In genomic region chr9:131502781-131503625, GRCh38 we compare ENCODE assay signal across 8 cellular contexts. TPM values are rescaled to one million over a fixed set of nuclear protein-coding genes. Genes with fewer than 3 reads are reported as not detected.
DNase-seq lines count a peak whose midpoint lies in the region; ATAC-seq and TF ChIP-seq lines count a peak whose summit lies in the region.

POMT1 (plus strand) TSS chr9:131502918; CDS start chr9:131504219, 1,301 bp downstream.

- peak within 1 kb of the TSS; percentile 31 for H2AK5ac ChIP-seq in trophoblast cell (ENCODE audit: low read length)

- no peak within 1 kb of the TSS for H3K23ac ChIP-seq in trophoblast cell (ENCODE audit: low read length)

- H2AFZ ChIP-seq in trophoblast cell (ENCODE audit: insufficient read depth, low read length, poor library complexity) = peak within 1 kb of the TSS; percentile 76

- H2BK5ac ChIP-seq in trophoblast cell (ENCODE audit: low read depth, low read length, poor library complexity) = no peak within 1 kb of the TSS

- H3K4me2 ChIP-seq in trophoblast cell (ENCODE audit: low read length) = peak within 1 kb of the TSS; percentile 74

- H4K8ac ChIP-seq in trophoblast cell (ENCODE audit: low read depth, low read length) = peak within 1 kb of the TSS; percentile 79

- no CpG with 5 or more reads among the region's 83 CpGs for WGBS in trophoblast cell (ENCODE audit: extremely low coverage, insufficient coverage, insufficient read length)
- WGBS in tibial nerve, 2 donors = 0 to 1% methylated on average over 49 to 54 of the region's 83 CpGs

- H3K79me1 ChIP-seq in trophoblast cell (ENCODE audit: low read length) = peaks cover 8% of the 10 kb centered on the region

- H3K18ac ChIP-seq in trophoblast cell (ENCODE audit: low read length) = peak within 1 kb of the TSS; percentile 58

- H3K9ac ChIP-seq in adipocyte (ENCODE audit: low read length) = peak within 1 kb of the TSS; percentile 88
- peak within 1 kb of the TSS; percentile 80 for H3K9ac ChIP-seq in trophoblast cell (ENCODE audit: low read length)

- peak within 1 kb of the TSS; percentile 82 for H3K14ac ChIP-seq in trophoblast cell (ENCODE audit: low read length)

- peak within 1 kb of the TSS; percentile 46 for H4K12ac ChIP-seq in trophoblast cell (ENCODE audit: low read depth, low read length)

- peak; percentile 100 for DNase-seq in GM03348 (ENCODE audit: low spot score)
- DNase-seq in NCI-H1092 treated with DMSO at 0.1 percent for 48 hours (lab: John Stamatoyannopoulos, UW) = peak; percentile 95
- peak; percentile 84 for DNase-seq in T follicular helper cell (ENCODE audit: low read depth)
- peak; percentile 95 for DNase-seq in adipocyte (ENCODE audit: low read depth)
- peak; percentile 92 for DNase-seq in cardiac septum (ENCODE audit: low spot score)
- peak; percentile 85 to 94 for DNase-seq in trophoblast cell
- DNase-seq in tibial nerve (ENCODE audit: low spot score in 2 of 2) = peak; percentile 66 to 68

- peaks cover 11% of the 10 kb centered on the region for H3K79me2 ChIP-seq in trophoblast cell (ENCODE audit: control insufficient read depth, insufficient read depth, low read length, poor library complexity)

- H2BK12ac ChIP-seq in trophoblast cell (ENCODE audit: low read length) = no peak within 1 kb of the TSS

- peak within 1 kb of the TSS; percentile 24 for H3K4ac ChIP-seq in trophoblast cell (ENCODE audit: low read depth, low read length)

- ATAC-seq in HG02571 (IDR thresholded peaks at IDR 0.05; ENCODE audit: unreplicated experiment) = peak; percentile 81

- H3K4me1 ChIP-seq in adipocyte (ENCODE audit: control insufficient read depth, insufficient read depth, low read length) = peaks cover 18% of the 10 kb centered on the region
- H3K4me1 ChIP-seq in trophoblast cell (ENCODE audit: control insufficient read depth in 1 of 2, insufficient read depth in 2 of 2, low read length in 2 of 2) = peaks cover 9 to 10% of the 10 kb centered on the region in 2 experiments
- peaks cover 0 to 32% (median 18%) of the 10 kb centered on the region in 4 donors for H3K4me1 ChIP-seq in tibial nerve

- peak within 1 kb of the TSS; percentile 60 for H4K91ac ChIP-seq in trophoblast cell (ENCODE audit: low read depth, low read length)

- intact Hi-C loops in cardiac septum (cut with DNase I) = no loop called here

- peak in 1 of 5 experiments; percentile 31 for TF ChIP-seq CTCF in tibial nerve (IDR thresholded peaks at IDR 0.05)

- peak within 1 kb of the TSS; percentile 28 for H3K27ac ChIP-seq in trophoblast cell (ENCODE audit: low read depth, low read length)
- H3K27ac ChIP-seq in tibial nerve = peak within 1 kb of the TSS; percentile 0 to 86 (median 58)

- H3K27me3 ChIP-seq in adipocyte (replicated peaks; ENCODE audit: control insufficient read depth, insufficient read depth, low read length) (no peaks in the 10 kb centered on the region), trophoblast cell (ENCODE audit: insufficient read depth, low read length) (no peaks in the 10 kb centered on the region), tibial nerve (no peaks in the 10 kb centered on the region)

- TF ChIP-seq EP300 in tibial nerve (IDR thresholded peaks at IDR 0.05) = peak in 1 of 2 donors; percentile 81

- H3K36me3 ChIP-seq in adipocyte (ENCODE audit: control insufficient read depth, insufficient read depth, low read length, severe bottlenecking) (peaks cover 32% of the 10 kb centered on the region), trophoblast cell (ENCODE audit: control insufficient read depth in 1 of 2, insufficient read depth in 2 of 2, low read length in 2 of 2) (peaks cover 27 to 29% of the 10 kb centered on the region in 2 experiments), tibial nerve (peaks cover 0 to 35% (median 5%) of the 10 kb centered on the region in 3 donors)

- peak within 1 kb of the TSS; percentile 60 for H2BK120ac ChIP-seq in trophoblast cell (ENCODE audit: insufficient read depth, low read length, poor library complexity)

- peak within 1 kb of the TSS; percentile 94 for H3K4me3 ChIP-seq in adipocyte (ENCODE audit: low read length)
- H3K4me3 ChIP-seq in trophoblast cell (ENCODE audit: low read depth, low read length) = peak within 1 kb of the TSS; percentile 85
- peak within 1 kb of the TSS; percentile 60 to 88 (median 74) for H3K4me3 ChIP-seq in tibial nerve

- H3K9me3 ChIP-seq in adipocyte (ENCODE audit: control insufficient read depth, low read length) (no peaks in the 10 kb centered on the region), trophoblast cell (ENCODE audit: insufficient read depth, low read depth, low read length) (peaks cover 3% of the 10 kb centered on the region), tibial nerve (no peaks in the 10 kb centered on the region)

- peak; percentile 4 to 34 for TF ChIP-seq POLR2A in tibial nerve (IDR thresholded peaks at IDR 0.05)

RNA-seq across cellular contexts. Expression of gene POMT1, which starts in this region (rescaled TPM):
- 24.6 TPM for total RNA-seq in cardiac septum
- 25.6 and 26.3 TPM in 2 replicates for polyA plus RNA-seq in trophoblast cell (2013)
- total RNA-seq in tibial nerve = 10 to 100 TPM; 33.3 to 45.9 (median 38.0) TPM

Comparison
In these comparisons a context has a peak if more than half of its experiments do, and no peak if none do; other contexts are left out.
1. Peak in every context shown above with its lines: DNase-seq, ATAC-seq, H3K4me3 ChIP-seq and H3K27ac ChIP-seq.